In genomic region chr2:20365249-20365817, GRCh38 we compare ENCODE assay signal across 8 cellular contexts. TPM values are rescaled to one million over a fixed set of nuclear protein-coding genes. Genes with fewer than 3 reads are reported as not detected.
DNase-seq lines count a peak whose midpoint lies in the region; ATAC-seq and TF ChIP-seq lines count a peak whose summit lies in the region.

No MANE protein-coding gene starts in this region.

- no peak overlapping the region for H3K4me3 ChIP-seq in right lobe of liver

- ATAC-seq in GM19043 (IDR thresholded peaks at IDR 0.05; ENCODE audit: low read depth, unreplicated experiment), result peak; percentile 86
- peak; percentile 88 for ATAC-seq in HG02798 (IDR thresholded peaks at IDR 0.05; ENCODE audit: poor library complexity, unreplicated experiment)
- peak; percentile 11 to 43 (median 34) for ATAC-seq in right lobe of liver

- peaks cover 1 to 16% (median 7%) of the 10 kb centered on the region in 7 donors for H3K9me3 Mint-ChIP-seq in CD14-positive monocyte

- H3K27me3 ChIP-seq in right lobe of liver, result no peaks in the 10 kb centered on the region

- 77% methylated on average over 7 of the region's 7 CpGs for WGBS in right lobe of liver (ENCODE audit: insufficient coverage, low coverage, low lambda C conversion rate, missing lambda C conversion rate)

- DNase-seq in RPMI8226, result peak; percentile 36
- DNase-seq in right lobe of liver, result no peak
- DNase-seq in NCI-H1105 treated with DMSO at 0.1 percent for 48 hours (lab: John Stamatoyannopoulos, UW), result no peak
- no peak for DNase-seq in DMS53 (lab: John Stamatoyannopoulos, UW)
- no peak for DNase-seq in ecto neural progenitor cell (ENCODE audit: low spot score)
- DNase-seq in CD14-positive monocyte (ENCODE audit: low spot score), result no peak

- no peak for TF ChIP-seq CTCF in right lobe of liver (IDR thresholded peaks at IDR 0.05)
- TF ChIP-seq CTCF in CD14-positive monocyte (IDR thresholded peaks at IDR 0.05), result no peak

- no peak for TF ChIP-seq POLR2A in right lobe of liver (IDR thresholded peaks at IDR 0.05)

- H3K4me1 ChIP-seq in right lobe of liver, result no peaks in the 10 kb centered on the region

- H3K4me3 Mint-ChIP-seq in CD14-positive monocyte, result no peak overlapping the region

- H3K27ac ChIP-seq in right lobe of liver, result no peak overlapping the region

- peaks cover 4 to 8% (median 7%) of the 10 kb centered on the region in 3 donors for H3K27me3 Mint-ChIP-seq in CD14-positive monocyte (ENCODE audit: low read depth in 3 of 3)

- H3K36me3 Mint-ChIP-seq in CD14-positive monocyte, result no peaks in the 10 kb centered on the region

- no peaks in the 10 kb centered on the region for H3K9me3 ChIP-seq in right lobe of liver

- H3K36me3 ChIP-seq in right lobe of liver, result no peaks in the 10 kb centered on the region

- H3K27ac Mint-ChIP-seq in CD14-positive monocyte, result no peak overlapping the region

- intact Hi-C loops in right lobe of liver (cut with DNase I), result no loop called here
- intact Hi-C loops in CD14-positive monocyte (cut with micrococcal nuclease), result no loop called here

- H3K4me1 Mint-ChIP-seq in CD14-positive monocyte, result peaks cover 20% of the 10 kb centered on the region

RNA-seq across cellular contexts. Expression of gene PUM2, which starts 14.7 kb away (rescaled TPM):
- 10 to 100 TPM; 31.3 to 62.2 (median 51.5) TPM for total RNA-seq in right lobe of liver
- 1 to 10 TPM; 7.2 to 8.3 TPM for polyA plus RNA-seq in CD14-positive monocyte

Comparison
In these comparisons a context has a peak if more than half of its experiments do, and no peak if none do; other contexts are left out.
1. ATAC-seq: peak in every context shown above with its lines; median percentile 88 in HG02798; 86 in GM19043; 34 in right lobe of liver.